In genomic region chr21:33915368-33916199, GRCh38 we compare ENCODE assay signal across 8 cellular contexts. TPM values are rescaled to one million over a fixed set of nuclear protein-coding genes. Genes with fewer than 3 reads are reported as not detected.
DNase-seq lines count a peak whose midpoint lies in the region; ATAC-seq and TF ChIP-seq lines count a peak whose summit lies in the region.

ATP5PO (minus strand) TSS chr21:33915804; CDS start chr21:33915763, 41 bp downstream.

- peaks cover 9% of the 10 kb centered on the region for H3K4me1 Mint-ChIP-seq in progenitor cell of endocrine pancreas (ENCODE audit: low read depth)

- H3K36me3 Mint-ChIP-seq in progenitor cell of endocrine pancreas (ENCODE audit: insufficient read depth): peaks cover 5% of the 10 kb centered on the region

- no peaks in the 10 kb centered on the region for H3K9me3 Mint-ChIP-seq in progenitor cell of endocrine pancreas (ENCODE audit: low read depth)

- DNase-seq in NCI-H187 (lab: John Stamatoyannopoulos, UW) (peak; percentile 97), T-helper 2 cell (peak; percentile 85 to 98 (median 94)), left ventricle myocardium inferior (peak; percentile 98), progenitor cell of endocrine pancreas (ENCODE audit: low spot score, unreplicated experiment) (peak; percentile 90), ureter (ENCODE audit: low spot score) (peak; percentile 98)

- no peaks in the 10 kb centered on the region for H3K27me3 Mint-ChIP-seq in progenitor cell of endocrine pancreas

- peak within 1 kb of the TSS; percentile 97 for H3K27ac Mint-ChIP-seq in progenitor cell of endocrine pancreas

- peak within 1 kb of the TSS; percentile 96 for H3K4me3 Mint-ChIP-seq in progenitor cell of endocrine pancreas (ENCODE audit: low read depth)

- ATAC-seq in GM18498 (IDR thresholded peaks at IDR 0.05; ENCODE audit: unreplicated experiment) (peak; percentile 99), HG02938 (IDR thresholded peaks at IDR 0.05; ENCODE audit: unreplicated experiment) (peak; percentile 97)

- H3K36me3 ChIP-seq in left ventricle myocardium inferior: peaks cover 32% of the 10 kb centered on the region

- peaks cover 52% of the 10 kb centered on the region for H3K4me1 ChIP-seq in left ventricle myocardium inferior

- no peaks in the 10 kb centered on the region for H3K9me3 ChIP-seq in left ventricle myocardium inferior (replicated peaks)

- H3K27ac ChIP-seq in angular gyrus (ENCODE audit: low read depth, low read length) (peak within 1 kb of the TSS; percentile 92), left ventricle myocardium inferior (replicated peaks) (peak within 1 kb of the TSS; percentile 95)

- intact Hi-C loops in left ventricle myocardium inferior (cut with micrococcal nuclease): loop anchor here (10.0 kb wide), 1 partner anchor 289 kb away; no protein-coding TSS in a partner anchor

- H3K27me3 ChIP-seq in left ventricle myocardium inferior (ENCODE audit: low read depth): no peaks in the 10 kb centered on the region

- TF ChIP-seq CTCF in left ventricle myocardium inferior (IDR thresholded peaks at IDR 0.05; ENCODE audit: borderline replicate concordance): no peak
- TF ChIP-seq CTCF in progenitor cell of endocrine pancreas (IDR thresholded peaks at IDR 0.05; ENCODE audit: unreplicated experiment): no peak

- H3K4me3 ChIP-seq in left ventricle myocardium inferior: peak within 1 kb of the TSS; percentile 89

RNA-seq across cellular contexts. Expression of gene ATP5PO, which starts in this region (rescaled TPM):
- total RNA-seq in left ventricle myocardium inferior (780 TPM), progenitor cell of endocrine pancreas (191 and 193 TPM in 2 replicates), ureter (188 TPM)

Comparison
In these comparisons a context has a peak if more than half of its experiments do, and no peak if none do; other contexts are left out.
1. Peak in every context shown above with its lines: DNase-seq, ATAC-seq, H3K4me3 ChIP-seq and H3K27ac ChIP-seq.